8 cellular contexts compared by ENCODE assay signal in the genomic region with DNA sequence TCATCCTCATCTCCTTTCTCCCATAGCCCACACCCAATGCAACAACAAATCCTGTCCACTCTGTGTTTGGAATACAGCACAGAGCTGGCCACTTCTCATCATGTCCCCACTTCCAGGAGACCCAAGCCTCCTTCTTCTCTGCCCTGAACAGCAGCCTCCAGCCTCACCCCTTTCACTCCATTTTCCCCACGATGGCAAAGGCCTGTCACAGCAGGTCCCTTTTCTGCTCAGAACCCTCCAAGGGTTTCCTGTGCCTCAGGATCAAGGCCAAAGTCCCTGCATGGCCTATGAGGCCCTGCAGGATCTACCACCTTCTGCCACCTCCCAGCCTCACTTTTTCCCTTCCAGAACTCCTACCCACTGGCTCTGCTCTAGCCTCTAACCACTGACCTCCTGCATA.
"Had no signal": no experiment of that assay in that cellular context is flagged by ENCODE, and none has a peak within 500 bp of the region (broad histone marks: within the 10 kb centered on the region; RNA-seq: fewer than 3 reads in every experiment).

No MANE protein-coding gene starts in this region.

- H3K4me1 Mint-ChIP-seq: GM23338 had no signal

- DNase-seq: HFFc6, KBM-7 had no signal

- ATAC-seq: GM23338, HCT116, HepG2 had no signal

- H3K36me3 Mint-ChIP-seq: IgD-negative memory B cell had no signal

- H3K4me1 ChIP-seq: HAP-1 had no signal

- H3K4me3 ChIP-seq: GM23338, HAP-1 had no signal

- H3K9me3 ChIP-seq: HAP-1 had no signal

- H3K4me3 Mint-ChIP-seq: GM23338, HFFc6, IgD-negative memory B cell had no signal

- H3K27ac ChIP-seq: HL-60 had no signal

- H3K36me3 ChIP-seq: HAP-1 had no signal

- H3K27ac Mint-ChIP-seq: GM23338, HFFc6, IgD-negative memory B cell had no signal
